In the genomic region with DNA sequence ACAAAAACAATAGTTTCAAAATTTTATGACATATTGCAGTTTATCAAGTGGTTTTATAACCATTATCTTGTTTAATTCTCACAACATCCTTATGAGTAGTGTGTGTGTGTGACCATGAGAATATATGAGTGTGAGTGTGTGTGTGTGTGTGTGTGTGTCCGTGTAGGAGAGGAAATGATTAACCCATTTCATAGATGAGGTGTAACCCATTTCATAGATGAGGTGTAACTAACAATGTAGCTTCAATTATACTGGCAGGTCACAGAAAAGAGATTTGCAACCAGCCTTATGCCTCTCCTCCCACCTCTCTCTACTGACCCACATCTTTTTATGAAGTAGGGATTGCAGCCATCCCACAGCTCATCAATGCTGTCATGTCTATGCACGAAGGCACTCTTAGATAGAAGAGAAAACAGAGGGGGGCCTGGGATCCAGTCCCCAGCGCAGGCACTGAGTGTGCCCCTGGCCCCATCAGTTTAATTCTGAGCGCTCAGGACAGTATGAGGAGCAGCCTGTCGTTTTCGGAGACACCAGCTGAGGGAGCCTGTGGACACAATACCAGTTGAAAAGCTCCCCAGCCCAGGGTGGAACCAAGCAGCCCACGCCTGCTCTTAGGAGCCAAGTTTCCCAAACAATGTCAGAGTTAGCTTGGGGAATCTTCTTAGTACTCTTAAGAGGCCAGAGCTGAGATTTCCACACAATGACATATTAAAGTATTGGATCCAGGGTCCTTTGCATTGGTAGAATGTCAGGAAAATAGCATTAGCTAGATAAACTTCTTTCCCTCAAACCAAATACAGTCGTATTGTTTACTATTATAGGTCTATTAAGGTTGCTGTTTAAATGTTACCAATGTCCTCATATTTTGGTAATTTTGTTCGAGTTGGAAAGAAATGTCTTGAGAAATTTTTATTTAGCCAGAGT, we compare ENCODE assay signal across 8 cellular contexts.
DNase-seq lines count a peak whose midpoint lies in the region; ATAC-seq, FAIRE-seq and TF ChIP-seq lines count a peak whose summit lies in the region.

No MANE protein-coding gene starts in this region.

- no peak overlapping the region for H3K4me3 ChIP-seq in Panc1 (ENCODE audit: low read depth in 2 of 2, low read length in 2 of 2)
- no peak overlapping the region for H3K4me3 ChIP-seq in bronchial epithelial cell (ENCODE audit: low read depth, low read length)
- no peak overlapping the region for H3K4me3 ChIP-seq in kidney epithelial cell (ENCODE audit: low read depth, low read length)

- CTCF ChIA-PET in Panc1 (lab: Charles Lee): interaction anchor here (0.7 to 0.9 kb wide), 2 partner anchors 332 to 336 kb away, joined by 3 to 5 read pairs; no protein-coding TSS in a partner anchor

- BruUV-seq in Panc1 (replicated peaks; lab: Mats Ljungman, UMichigan): no TSS peak

- peaks cover 2% of the 10 kb centered on the region; the same call in 1 of the 2 replicates for H3K4me1 ChIP-seq in Panc1 (ENCODE audit: control insufficient read depth, insufficient read depth, low read length)

- peak; percentile 92 for ATAC-seq in GM21360 (IDR thresholded peaks at IDR 0.05; ENCODE audit: unreplicated experiment)
- ATAC-seq in HG03521 (IDR thresholded peaks at IDR 0.05; ENCODE audit: unreplicated experiment): peak; percentile 88
- peak; percentile 96 for ATAC-seq in Panc1

- FAIRE-seq in bronchial epithelial cell (lab: Jason Lieb, UNC): no peak

- no peaks in the 10 kb centered on the region for H3K9me3 ChIP-seq in Panc1 (ENCODE audit: control insufficient read depth, insufficient read depth, low read depth, low read length)

- in situ Hi-C loops in Panc1 (cut with HindIII; ENCODE audit: low pct_unique_long_range_greater_than_20kb, low sequenced_read_pairs): no loop called here

- POLR2A ChIA-PET in Panc1 (lab: Charles Lee): no interaction called here

- DNase-seq in GM03348 (ENCODE audit: low spot score) (peak; percentile 81), Panc1 (ENCODE audit: low read depth, low spot score) (no peak), bronchial epithelial cell (ENCODE audit: low read depth) (peak; percentile 69), kidney epithelial cell (ENCODE audit: low read depth) (no peak), putamen (ENCODE audit: low spot score) (no peak)
- peak; percentile 47 for DNase-seq in stimulated activated CD8-positive, alpha-beta memory T cell treated with anti-CD3 and anti-CD28 coated beads, Interleukin-4, amount 100 ng/mL, for 48 hours

- no peak overlapping the region for H3K27ac ChIP-seq in Panc1 (ENCODE audit: low read length)

- no peaks in the 10 kb centered on the region for H3K36me3 ChIP-seq in Panc1 (ENCODE audit: control insufficient read depth, insufficient read depth, low read length)
- no peaks in the 10 kb centered on the region for H3K36me3 ChIP-seq in bronchial epithelial cell (ENCODE audit: control insufficient read depth, insufficient read depth, low read length)
- H3K36me3 ChIP-seq in kidney epithelial cell (ENCODE audit: control insufficient read depth, insufficient read depth, low read length): no peaks in the 10 kb centered on the region

- intact Hi-C loops in Panc1 (cut with micrococcal nuclease; ENCODE audit: unreplicated experiment): loop anchor here (5.0 kb wide), 1 partner anchor 332 kb away; no protein-coding TSS in a partner anchor

- peak; percentile 76 for TF ChIP-seq CTCF in Panc1 (IDR thresholded peaks at IDR 0.05)
- peak; percentile 79 for TF ChIP-seq CTCF in bronchial epithelial cell (IDR thresholded peaks at IDR 0.05; ENCODE audit: insufficient read depth, low read length, severe bottlenecking)
- TF ChIP-seq CTCF in kidney epithelial cell (IDR thresholded peaks at IDR 0.05; ENCODE audit: insufficient read depth, low read length, poor library complexity, severe bottlenecking): peak; percentile 86

- no peaks in the 10 kb centered on the region for H3K27me3 ChIP-seq in Panc1 (ENCODE audit: control insufficient read depth, insufficient read depth, low read length)
- no peaks in the 10 kb centered on the region for H3K27me3 ChIP-seq in bronchial epithelial cell (ENCODE audit: control insufficient read depth, insufficient read depth, low read length)
- no peaks in the 10 kb centered on the region for H3K27me3 ChIP-seq in kidney epithelial cell (ENCODE audit: control insufficient read depth, insufficient read depth, low read length)

Comparison
In these comparisons a context has a peak if more than half of its experiments do, and no peak if none do; other contexts are left out.
1. DNase-seq: peak in GM03348 (single experiment), bronchial epithelial cell (single experiment) and stimulated activated CD8-positive, alpha-beta memory T cell treated with anti-CD3 and anti-CD28 coated beads, Interleukin-4, amount 100 ng/mL, for 48 hours (single experiment); none in Panc1 (single experiment), kidney epithelial cell (single experiment) and putamen (single experiment).
2. Peak in every context shown above with its lines, with median percentiles within 50 percentile points of each other: ATAC-seq and CTCF ChIP-seq.